ENCODE assay signal across 19 cellular contexts in genomic region chr1:94012686-94013330, GRCh38.
DNase-seq lines count a peak whose midpoint lies in the region; ATAC-seq and TF ChIP-seq lines count a peak whose summit lies in the region.
"Had no signal": no experiment of that assay in that cellular context is flagged by ENCODE, and none has a peak within 500 bp of the region (broad histone marks: within the 10 kb centered on the region; RNA-seq: fewer than 3 reads in every experiment).

No MANE protein-coding gene starts in this region.

- no peaks in the 10 kb centered on the region for H3K27me3 ChIP-seq in WERI-Rb-1 (ENCODE audit: insufficient read depth, low read depth, severe bottlenecking)
- peaks cover 60% of the 10 kb centered on the region for H3K27me3 ChIP-seq in iPS-15b (ENCODE audit: control insufficient read depth, insufficient read depth, low read length)
- H3K27me3 ChIP-seq in left lung: no peaks in the 10 kb centered on the region

- H3K27me3 Mint-ChIP-seq in natural killer cell (ENCODE audit: low read depth in 2 of 2): no peaks in the 10 kb centered on the region
- no peaks in the 10 kb centered on the region for H3K27me3 Mint-ChIP-seq in natural killer cell treated with Interleukin-12 subunit alpha and Interleukin-12 subunit beta and Interleukin-15 and Interleukin-18, amount 100 ng/mL, for 72 hours
- peaks cover 19% of the 10 kb centered on the region for H3K27me3 Mint-ChIP-seq in activated T-cell treated with anti-CD3 and anti-CD28 coated beads, Interleukin-2, amount 50 U/mL, for 72 hours (ENCODE audit: low read depth)

- no peak for ATAC-seq in natural killer cell
- no peak for ATAC-seq in natural killer cell treated with Interleukin-12 subunit alpha and Interleukin-12 subunit beta and Interleukin-15 and Interleukin-18, amount 100 ng/mL, for 72 hours
- ATAC-seq in activated T-cell treated with anti-CD3 and anti-CD28 coated beads, Interleukin-2, amount 50 U/mL, for 72 hours (replicated peaks in 1 of 2): no peak
- no peak for ATAC-seq in left lung

- H3K36me3 ChIP-seq in WERI-Rb-1 (no peaks in the 10 kb centered on the region; the same call in none of the 2 replicates), iPS-15b (ENCODE audit: control insufficient read depth, insufficient read depth, low read length) (no peaks in the 10 kb centered on the region), left lung (no peaks in the 10 kb centered on the region)

- H3K4me3 ChIP-seq in WERI-Rb-1 (ENCODE audit: low read depth, low read length): peak overlapping the region; percentile 23; the same call in 1 of the 2 replicates
- peak overlapping the region; percentile 21 for H3K4me3 ChIP-seq in iPS-15b (ENCODE audit: low read depth, low read length)
- no peak overlapping the region for H3K4me3 ChIP-seq in left lung

- H3K4me1 ChIP-seq in iPS-15b (ENCODE audit: control insufficient read depth, insufficient read depth, low read length) (peaks cover 18% of the 10 kb centered on the region), left lung (no peaks in the 10 kb centered on the region)

- H3K9me3 ChIP-seq in WERI-Rb-1 (ENCODE audit: severe bottlenecking) (no peaks in the 10 kb centered on the region), iPS-15b (ENCODE audit: control insufficient read depth, insufficient read depth, low read length) (no peaks in the 10 kb centered on the region), left lung (no peaks in the 10 kb centered on the region)

- no peak overlapping the region for H3K4me3 Mint-ChIP-seq in natural killer cell
- H3K4me3 Mint-ChIP-seq in natural killer cell treated with Interleukin-12 subunit alpha and Interleukin-12 subunit beta and Interleukin-15 and Interleukin-18, amount 100 ng/mL, for 72 hours: no peak overlapping the region
- no peak overlapping the region for H3K4me3 Mint-ChIP-seq in activated T-cell treated with anti-CD3 and anti-CD28 coated beads, Interleukin-2, amount 50 U/mL, for 72 hours
- H3K4me3 Mint-ChIP-seq: activated B cell treated with CpG ODN at 0.5 μM for 24 hours; CD8-positive, alpha-beta memory T cell had no signal

- H3K4me1 Mint-ChIP-seq in natural killer cell: peaks cover 58 to 60% of the 10 kb centered on the region in 2 donors
- peaks cover 40 to 53% of the 10 kb centered on the region in 2 donors for H3K4me1 Mint-ChIP-seq in natural killer cell treated with Interleukin-12 subunit alpha and Interleukin-12 subunit beta and Interleukin-15 and Interleukin-18, amount 100 ng/mL, for 72 hours (ENCODE audit: low read depth in 2 of 2)
- H3K4me1 Mint-ChIP-seq in activated T-cell treated with anti-CD3 and anti-CD28 coated beads, Interleukin-2, amount 50 U/mL, for 72 hours (ENCODE audit: low read depth): peaks cover 27% of the 10 kb centered on the region
- H3K4me1 Mint-ChIP-seq: activated B cell treated with CpG ODN at 0.5 μM for 24 hours had no signal

- H3K9ac ChIP-seq in iPS-15b (ENCODE audit: low read depth, low read length): no peak overlapping the region
- H3K9ac ChIP-seq: KMS-11 had no signal

- intact Hi-C loops in natural killer cell (cut with micrococcal nuclease) (loop anchor here (10.0 kb wide), 1 partner anchor 168 kb away; no protein-coding TSS in a partner anchor), left lung (cut with DNase I) (no loop called here)

- DNase-seq in natural killer cell (no peak), WERI-Rb-1 (peak; percentile 72), left lung (no peak), NCI-H526 treated with DMSO at 0.1 percent for 48 hours (lab: John Stamatoyannopoulos, UW) (no peak)
- no peak for DNase-seq in natural killer cell treated with Interleukin-12 subunit alpha and Interleukin-12 subunit beta and Interleukin-15 and Interleukin-18, amount 100 ng/mL, for 72 hours (ENCODE audit: low spot score)
- no peak for DNase-seq in activated T-cell treated with anti-CD3 and anti-CD28 coated beads, Interleukin-2, amount 50 U/mL, for 72 hours
- DNase-seq in NK-92 treated with Interleukin-12 subunit alpha and Interleukin-12 subunit beta, amount 100 ng/mL, for 24 hours (lab: John Stamatoyannopoulos, UW): no peak
- DNase-seq: activated B cell treated with CpG ODN at 0.5 μM for 24 hours; activated CD8-positive, alpha-beta memory T cell treated with anti-CD3 and anti-CD28 coated beads for 24 hours; CD8-positive, alpha-beta memory T cell; foreskin melanocyte; midbrain; NCI-H1092 treated with DMSO at 0.1 percent for 48 hours; NCI-H226; occipital lobe; stimulated activated CD4-positive, alpha-beta T cell treated with anti-CD3 and anti-CD28 coated beads, Interleukin-4, amount 100 ng/mL, for 1 hour had no signal

- no peaks in the 10 kb centered on the region for H3K9me3 Mint-ChIP-seq in natural killer cell
- no peaks in the 10 kb centered on the region for H3K9me3 Mint-ChIP-seq in natural killer cell treated with Interleukin-12 subunit alpha and Interleukin-12 subunit beta and Interleukin-15 and Interleukin-18, amount 100 ng/mL, for 72 hours
- no peaks in the 10 kb centered on the region for H3K9me3 Mint-ChIP-seq in activated T-cell treated with anti-CD3 and anti-CD28 coated beads, Interleukin-2, amount 50 U/mL, for 72 hours
- H3K9me3 Mint-ChIP-seq: activated B cell treated with CpG ODN at 0.5 μM for 24 hours; activated T-helper 2 cell treated with anti-CD3 and anti-CD28 coated beads, Interferon-gamma antibody, Interleukin-2, Interleukin-4, amounts not matched to agents 10 μg/mL and 5 μg/mL and 100 μg/mL, durations not matched to agents 14 hours and 24 hours and 36 hours; CD8-positive, alpha-beta memory T cell had no signal

- H3K27ac ChIP-seq in WERI-Rb-1: peak overlapping the region; percentile 82
- no peak overlapping the region for H3K27ac ChIP-seq in left lung
- H3K27ac ChIP-seq: KMS-11 had no signal

- no peaks in the 10 kb centered on the region for H3K36me3 Mint-ChIP-seq in natural killer cell
- no peaks in the 10 kb centered on the region for H3K36me3 Mint-ChIP-seq in natural killer cell treated with Interleukin-12 subunit alpha and Interleukin-12 subunit beta and Interleukin-15 and Interleukin-18, amount 100 ng/mL, for 72 hours
- no peaks in the 10 kb centered on the region for H3K36me3 Mint-ChIP-seq in activated T-cell treated with anti-CD3 and anti-CD28 coated beads, Interleukin-2, amount 50 U/mL, for 72 hours (ENCODE audit: insufficient read depth in 2 of 2)
- H3K36me3 Mint-ChIP-seq: CD8-positive, alpha-beta memory T cell had no signal

- TF ChIP-seq CTCF in natural killer cell (IDR thresholded peaks at IDR 0.05) (no peak), WERI-Rb-1 (IDR thresholded peaks at IDR 0.05; ENCODE audit: low read depth, low read length) (no peak), left lung (IDR thresholded peaks at IDR 0.05) (no peak)

- peak overlapping the region; percentile 38 to 81 for H3K27ac Mint-ChIP-seq in natural killer cell
- H3K27ac Mint-ChIP-seq in natural killer cell treated with Interleukin-12 subunit alpha and Interleukin-12 subunit beta and Interleukin-15 and Interleukin-18, amount 100 ng/mL, for 72 hours: peak overlapping the region in 1 of 2 donors; percentile 22
- H3K27ac Mint-ChIP-seq in activated T-cell treated with anti-CD3 and anti-CD28 coated beads, Interleukin-2, amount 50 U/mL, for 72 hours: no peak overlapping the region
- H3K27ac Mint-ChIP-seq: activated B cell treated with CpG ODN at 0.5 μM for 24 hours; activated T-helper 2 cell treated with anti-CD3 and anti-CD28 coated beads, Interferon-gamma antibody, Interleukin-2, Interleukin-4, amounts not matched to agents 10 μg/mL and 5 μg/mL and 100 μg/mL, durations not matched to agents 14 hours and 24 hours and 36 hours had no signal

Comparison
In these comparisons a context has a peak if more than half of its experiments do, and no peak if none do; other contexts are left out.
1. H3K4me3 ChIP-seq: peak in WERI-Rb-1 (single experiment) and iPS-15b (single experiment); none in left lung (0 of 2).